Comparison of ENCODE assay signal across 1 cellular context in the genomic region with DNA sequence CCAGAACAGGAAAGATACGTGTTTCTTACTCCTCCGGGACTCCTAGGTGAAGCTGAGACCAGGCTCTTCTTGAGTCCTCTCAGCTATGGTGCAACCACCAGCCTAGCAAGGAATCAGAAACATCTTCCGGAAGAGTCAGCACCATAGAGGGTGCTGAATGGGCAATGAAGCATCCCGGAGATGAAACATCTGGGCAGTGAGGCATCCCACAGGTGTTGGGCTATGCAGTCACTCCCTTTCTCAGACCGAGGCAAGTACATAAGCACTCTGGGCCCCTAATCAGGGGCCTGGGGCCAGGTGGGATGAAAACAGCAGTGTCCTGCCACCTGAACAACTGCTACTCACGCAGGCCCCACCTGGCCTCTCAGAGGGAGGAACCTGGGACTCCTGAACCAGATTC.
TF ChIP-seq lines count a peak whose summit lies in the region.

No MANE protein-coding gene starts in this region.

TF ChIP-seq in HepG2, 621 proteins besides CTCF, POLR2A, EP300 and RAD21:
- TF ChIP-seq ZFP36L1 (CRISPR knock-in tag; IDR thresholded peaks at IDR 0.05), result 0 out of 2 replicates have a peak, but pooled peaks have one; percentile 31
- no peak for TF ChIP-seq FOXM1 (CRISPR knock-in tag; IDR thresholded peaks at IDR 0.05)
- 0 out of 2 replicates have a peak, but pooled peaks have one; percentile 44 for TF ChIP-seq ZSCAN21 (CRISPR knock-in tag; IDR thresholded peaks at IDR 0.05; ENCODE audit: borderline replicate concordance)
